In the genomic region with DNA sequence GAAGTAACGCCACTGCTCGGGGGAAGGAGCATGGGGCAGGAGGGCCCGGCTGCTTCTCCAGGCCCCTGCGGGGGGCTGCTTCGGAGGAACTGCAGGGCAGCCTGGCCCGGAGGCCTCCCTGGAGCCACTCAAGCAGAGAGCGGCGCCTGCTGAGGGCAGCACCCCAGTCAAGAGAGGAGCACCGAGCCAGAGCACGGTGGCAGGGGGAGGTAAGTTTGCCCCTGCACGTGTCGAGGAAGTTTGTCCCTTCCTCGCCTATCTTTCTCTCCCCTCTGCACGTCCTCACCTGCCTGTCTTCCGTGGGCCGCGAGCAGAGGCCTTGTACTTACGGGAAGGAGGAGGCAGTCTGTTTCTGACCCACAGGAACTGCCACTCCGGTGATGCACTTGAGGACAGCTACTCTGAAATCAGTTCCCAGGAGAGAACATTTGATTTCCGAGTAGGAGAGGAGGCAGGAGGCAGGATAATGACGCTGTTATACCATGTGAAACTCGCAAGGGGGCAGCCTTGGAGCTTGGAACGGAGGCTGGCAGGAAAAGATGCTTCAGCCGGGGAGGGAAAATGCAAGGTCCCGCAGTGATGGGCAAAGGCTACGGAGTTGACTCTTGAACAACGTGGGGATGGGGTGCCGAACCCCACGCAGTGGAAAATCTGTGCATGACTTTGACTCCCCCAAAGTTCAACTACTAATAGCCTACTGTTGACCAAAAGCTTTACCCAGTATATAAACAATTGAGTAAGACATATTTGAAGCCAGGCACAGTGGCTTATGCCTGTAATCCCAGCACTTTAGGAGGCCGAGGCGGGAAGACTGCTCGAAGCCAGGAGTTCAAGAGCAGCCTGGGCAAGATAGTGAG, we compare ENCODE assay signal across 8 cellular contexts. TPM values are rescaled to one million over a fixed set of nuclear protein-coding genes. Genes with fewer than 3 reads are reported as not detected.
DNase-seq lines count a peak whose midpoint lies in the region; ATAC-seq lines count a peak whose summit lies in the region.

No MANE protein-coding gene starts in this region.

- peaks cover 33% of the 10 kb centered on the region for H3K27me3 Mint-ChIP-seq in CD4-positive, CD25-positive, alpha-beta regulatory T cell
- peaks cover 20% of the 10 kb centered on the region for H3K27me3 Mint-ChIP-seq in activated CD4-positive, alpha-beta memory T cell treated with anti-CD3 and anti-CD28 coated beads, Interleukin-2, amount 10 ng/mL, durations not matched to agents 7 days and 5 days

- no peaks in the 10 kb centered on the region for H3K36me3 Mint-ChIP-seq in CD4-positive, CD25-positive, alpha-beta regulatory T cell
- H3K36me3 Mint-ChIP-seq in activated CD4-positive, alpha-beta memory T cell treated with anti-CD3 and anti-CD28 coated beads, Interleukin-2, amount 10 ng/mL, durations not matched to agents 7 days and 5 days (ENCODE audit: low read depth) = no peaks in the 10 kb centered on the region

- peak; percentile 38 to 69 (median 62) for DNase-seq in CD4-positive, CD25-positive, alpha-beta regulatory T cell
- peak; percentile 73 for DNase-seq in NCI-H748 (lab: John Stamatoyannopoulos, UW; ENCODE audit: unreplicated experiment)
- DNase-seq in activated CD4-positive, alpha-beta memory T cell treated with anti-CD3 and anti-CD28 coated beads, Interleukin-2, amount 10 ng/mL, durations not matched to agents 7 days and 5 days = peak; percentile 76
- peak; percentile 34 to 58 (median 43) for DNase-seq in effector memory CD4-positive, alpha-beta T cell
- peak; percentile 71 to 87 for DNase-seq in lung microvascular endothelial cell (ENCODE audit: low read depth in 2 of 2)
- DNase-seq in stimulated activated CD8-positive, alpha-beta memory T cell treated with anti-CD3 and anti-CD28 coated beads, Interleukin-12 subunit alpha, Interleukin-12 subunit beta, amount 100 ng/mL, for 4 hours (ENCODE audit: low read depth) = peak; percentile 26

- no peak overlapping the region for H3K27ac Mint-ChIP-seq in CD4-positive, CD25-positive, alpha-beta regulatory T cell
- H3K27ac Mint-ChIP-seq in activated CD4-positive, alpha-beta memory T cell treated with anti-CD3 and anti-CD28 coated beads, Interleukin-2, amount 10 ng/mL, durations not matched to agents 7 days and 5 days = no peak overlapping the region

- no peak overlapping the region for H3K4me3 Mint-ChIP-seq in CD4-positive, CD25-positive, alpha-beta regulatory T cell
- no peak overlapping the region for H3K4me3 Mint-ChIP-seq in activated CD4-positive, alpha-beta memory T cell treated with anti-CD3 and anti-CD28 coated beads, Interleukin-2, amount 10 ng/mL, durations not matched to agents 7 days and 5 days

- peaks cover 0 to 9% (median 5%) of the 10 kb centered on the region in 4 donors for H3K4me1 Mint-ChIP-seq in CD4-positive, CD25-positive, alpha-beta regulatory T cell
- peaks cover 16% of the 10 kb centered on the region for H3K4me1 Mint-ChIP-seq in activated CD4-positive, alpha-beta memory T cell treated with anti-CD3 and anti-CD28 coated beads, Interleukin-2, amount 10 ng/mL, durations not matched to agents 7 days and 5 days

- H3K36me3 ChIP-seq in CD4-positive, CD25-positive, alpha-beta regulatory T cell (ENCODE audit: control insufficient read depth, insufficient read depth, low read length) = no peaks in the 10 kb centered on the region
- H3K36me3 ChIP-seq in effector memory CD4-positive, alpha-beta T cell (ENCODE audit: control insufficient read depth, insufficient read depth, low read length) = no peaks in the 10 kb centered on the region

- H3K9me3 ChIP-seq in CD4-positive, CD25-positive, alpha-beta regulatory T cell (ENCODE audit: control insufficient read depth in 2 of 2, low read length in 2 of 2) = no peaks in the 10 kb centered on the region
- H3K9me3 ChIP-seq in effector memory CD4-positive, alpha-beta T cell (ENCODE audit: control insufficient read depth, low read length) = no peaks in the 10 kb centered on the region

- peak; percentile 55 to 62 for ATAC-seq in CD4-positive, CD25-positive, alpha-beta regulatory T cell (ENCODE audit: low read depth in 2 of 2)
- ATAC-seq in HG02678 (IDR thresholded peaks at IDR 0.05; ENCODE audit: unreplicated experiment) = peak; percentile 59
- no peak for ATAC-seq in HG02588 (IDR thresholded peaks at IDR 0.05; ENCODE audit: unreplicated experiment)

- POLR2A ChIA-PET in activated CD4-positive, alpha-beta memory T cell treated with anti-CD3 and anti-CD28 coated beads, Interleukin-2, amount 10 ng/mL, durations not matched to agents 7 days and 5 days (lab: Charles Lee) = interaction anchor here (0.8 to 2.8 kb wide), 5 partner anchors 78 to 142 kb away, joined by 3 to 12 read pairs (median 4); no protein-coding TSS in a partner anchor

- no peaks in the 10 kb centered on the region for H3K27me3 ChIP-seq in CD4-positive, CD25-positive, alpha-beta regulatory T cell (ENCODE audit: control insufficient read depth, insufficient read depth, low read length)
- no peaks in the 10 kb centered on the region for H3K27me3 ChIP-seq in effector memory CD4-positive, alpha-beta T cell (replicated peaks; ENCODE audit: control insufficient read depth, insufficient read depth, low read length, poor library complexity, severe bottlenecking)

- H3K9me3 Mint-ChIP-seq in CD4-positive, CD25-positive, alpha-beta regulatory T cell = peaks cover 0 to 2% (median 0%) of the 10 kb centered on the region in 7 donors
- no peaks in the 10 kb centered on the region for H3K9me3 Mint-ChIP-seq in activated CD4-positive, alpha-beta memory T cell treated with anti-CD3 and anti-CD28 coated beads, Interleukin-2, amount 10 ng/mL, durations not matched to agents 7 days and 5 days

- CTCF ChIA-PET in activated CD4-positive, alpha-beta memory T cell treated with anti-CD3 and anti-CD28 coated beads, Interleukin-2, amount 10 ng/mL, durations not matched to agents 7 days and 5 days (lab: Charles Lee) = interaction anchor here (0.7 to 4.4 kb wide), 23 partner anchors 10 to 306 kb away, joined by 3 to 78 read pairs (median 4); a partner anchor contains a TSS

- no peak overlapping the region for H3K27ac ChIP-seq in CD4-positive, CD25-positive, alpha-beta regulatory T cell (ENCODE audit: insufficient read depth, low read length, poor library complexity, severe bottlenecking)
- H3K27ac ChIP-seq in effector memory CD4-positive, alpha-beta T cell (ENCODE audit: insufficient read depth, low read length, poor library complexity, severe bottlenecking) = no peak overlapping the region

- peaks cover 6% of the 10 kb centered on the region for H3K4me1 ChIP-seq in CD4-positive, CD25-positive, alpha-beta regulatory T cell (ENCODE audit: control insufficient read depth, insufficient read depth, low read length, poor library complexity, severe bottlenecking)
- peaks cover 13% of the 10 kb centered on the region for H3K4me1 ChIP-seq in effector memory CD4-positive, alpha-beta T cell (ENCODE audit: control insufficient read depth, insufficient read depth, low read length, poor library complexity, severe bottlenecking)

- no peak overlapping the region for H3K4me3 ChIP-seq in CD4-positive, CD25-positive, alpha-beta regulatory T cell (ENCODE audit: low read depth, low read length)
- no peak overlapping the region for H3K4me3 ChIP-seq in effector memory CD4-positive, alpha-beta T cell (ENCODE audit: insufficient read depth, low read depth, low read length, poor library complexity, severe bottlenecking)

RNA-seq across cellular contexts. Expression of a gene that starts 5.0 kb away (rescaled TPM):
- not detected for total RNA-seq in CD4-positive, CD25-positive, alpha-beta regulatory T cell
- polyA plus RNA-seq in CD4-positive, CD25-positive, alpha-beta regulatory T cell = not detected
- not detected for total RNA-seq in activated CD4-positive, alpha-beta memory T cell treated with anti-CD3 and anti-CD28 coated beads, Interleukin-2, amount 10 ng/mL, durations not matched to agents 7 days and 5 days
- total RNA-seq in lung microvascular endothelial cell = not detected in 2 replicates

RNA-seq across cellular contexts. Expression of a gene that starts 5.6 kb away (rescaled TPM):
- total RNA-seq in CD4-positive, CD25-positive, alpha-beta regulatory T cell = 1.7 TPM
- polyA plus RNA-seq in CD4-positive, CD25-positive, alpha-beta regulatory T cell = under 1 TPM in 1 of 4 donors, not detected in 3; 0.39 TPM
- under 1 TPM; 0.63 to 0.78 TPM for total RNA-seq in activated CD4-positive, alpha-beta memory T cell treated with anti-CD3 and anti-CD28 coated beads, Interleukin-2, amount 10 ng/mL, durations not matched to agents 7 days and 5 days
- under 0.01 TPM in 1 of 2 replicates, not detected in the other for total RNA-seq in lung microvascular endothelial cell

RNA-seq across cellular contexts. Expression of a gene that starts 18.2 kb away (rescaled TPM):
- not detected for total RNA-seq in CD4-positive, CD25-positive, alpha-beta regulatory T cell
- not detected for polyA plus RNA-seq in CD4-positive, CD25-positive, alpha-beta regulatory T cell
- under 1 TPM in 1 of 2 experiments, not detected in 1; 0.13 TPM for total RNA-seq in activated CD4-positive, alpha-beta memory T cell treated with anti-CD3 and anti-CD28 coated beads, Interleukin-2, amount 10 ng/mL, durations not matched to agents 7 days and 5 days
- total RNA-seq in lung microvascular endothelial cell = not detected in 2 replicates

RNA-seq across cellular contexts. Expression of a gene that starts 23.7 kb away (rescaled TPM):
- total RNA-seq in CD4-positive, CD25-positive, alpha-beta regulatory T cell = 3.3 TPM
- 1 to 10 TPM in 1 of 4 donors, under 1 TPM in 2, not detected in 1; 0.15 to 1.9 (median 0.39) TPM for polyA plus RNA-seq in CD4-positive, CD25-positive, alpha-beta regulatory T cell
- total RNA-seq in activated CD4-positive, alpha-beta memory T cell treated with anti-CD3 and anti-CD28 coated beads, Interleukin-2, amount 10 ng/mL, durations not matched to agents 7 days and 5 days = under 1 TPM; 0.63 to 0.76 TPM
- total RNA-seq in lung microvascular endothelial cell = 0.22 TPM in 1 of 2 replicates, not detected in the other

Comparison
In these comparisons a context has a peak if more than half of its experiments do, and no peak if none do; other contexts are left out.
1. DNase-seq: peak in every context shown above with its lines; median percentile 79 in lung microvascular endothelial cell; 76 in activated CD4-positive, alpha-beta memory T cell treated with anti-CD3 and anti-CD28 coated beads, Interleukin-2, amount 10 ng/mL, durations not matched to agents 7 days and 5 days; 73 in NCI-H748; 62 in CD4-positive, CD25-positive, alpha-beta regulatory T cell; 43 in effector memory CD4-positive, alpha-beta T cell; 26 in stimulated activated CD8-positive, alpha-beta memory T cell treated with anti-CD3 and anti-CD28 coated beads, Interleukin-12 subunit alpha, Interleukin-12 subunit beta, amount 100 ng/mL, for 4 hours.